In the genomic region with DNA sequence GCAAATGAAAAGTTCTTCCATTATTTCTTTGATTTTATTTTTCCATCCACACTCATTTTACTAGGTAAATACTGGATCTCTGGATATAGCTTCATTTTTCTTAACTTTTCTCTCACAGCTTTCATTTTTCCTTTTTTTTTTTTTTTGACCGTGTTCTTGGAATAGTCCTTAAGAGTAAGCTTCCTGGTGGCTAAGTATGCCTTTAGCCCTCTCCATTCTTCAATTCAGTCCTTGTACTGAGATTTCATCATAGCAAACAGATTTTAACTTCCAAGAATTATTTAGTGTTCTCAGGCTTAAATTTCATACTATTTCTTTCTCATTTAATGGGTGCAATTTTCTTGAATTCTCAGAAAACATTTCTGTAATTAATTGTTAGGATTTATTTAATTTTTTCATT, we compare ENCODE assay signal across 33 cellular contexts.
"Had no signal": no experiment of that assay in that cellular context is flagged by ENCODE, and none has a peak within 500 bp of the region (broad histone marks: within the 10 kb centered on the region; RNA-seq: fewer than 3 reads in every experiment).

No MANE protein-coding gene starts in this region.

- H3K4me3 ChIP-seq: esophagus squamous epithelium had no signal

- ATAC-seq: activated CD4-positive, CD25-positive, alpha-beta regulatory T cell treated with anti-CD3 and anti-CD28 coated beads, Interleukin-2, amount 50 U/mL, for 24 hours; activated CD8-positive, alpha-beta memory T cell treated with anti-CD3 and anti-CD28 coated beads, Interleukin-2, amount 10 ng/mL, durations not matched to agents 7 days and 5 days; activated CD8-positive, alpha-beta T cell treated with anti-CD3 and anti-CD28 coated beads, Interleukin-2, amount 10 ng/mL, durations not matched to agents 7 days and 5 days; activated naive CD4-positive, alpha-beta T cell treated with anti-CD3 and anti-CD28 coated beads, Interleukin-2, amount 50 U/mL, for 72 hours; effector memory CD8-positive, alpha-beta T cell; T-helper 17 cell had no signal

- H3K9me3 ChIP-seq: esophagus squamous epithelium had no signal

- H3K27ac Mint-ChIP-seq: activated B cell treated with CpG ODN at 0.5 μM for 24 hours; activated CD8-positive, alpha-beta memory T cell treated with anti-CD3 and anti-CD28 coated beads, Interleukin-2, amount 10 ng/mL, durations not matched to agents 7 days and 5 days; activated CD8-positive, alpha-beta T cell treated with anti-CD3 and anti-CD28 coated beads, Interleukin-2, amount 10 ng/mL, durations not matched to agents 7 days and 5 days; activated naive CD4-positive, alpha-beta T cell treated with anti-CD3 and anti-CD28 coated beads, Interleukin-2, amount 10 ng/mL, durations not matched to agents 7 days and 5 days; activated naive CD4-positive, alpha-beta T cell treated with anti-CD3 and anti-CD28 coated beads, Interleukin-2, amount 50 U/mL, for 72 hours; activated naive CD8-positive, alpha-beta T cell treated with anti-CD3 and anti-CD28 coated beads, Interleukin-2, amount 10 ng/mL, durations not matched to agents 7 days and 5 days; activated T-helper 1 cell treated with anti-CD3 and anti-CD28 coated beads, Interleukin-12 subunit alpha, Interleukin-12 subunit beta, Interleukin-2, Interleukin-4 antibody, amounts not matched to agents 30 ng/mL and 10 ng/mL and 1 ng/mL, durations not matched to agents 14 hours and 24 hours and 36 hours; effector memory CD8-positive, alpha-beta T cell; T-helper 17 cell; T-helper 2 cell treated with Interferon-gamma antibody and Interleukin-4, amounts not matched to agents 5 μg/mL and 100 μg/mL, for 36 hours had no signal

- H3K4me3 Mint-ChIP-seq: activated B cell treated with CpG ODN at 0.5 μM for 24 hours; activated CD8-positive, alpha-beta memory T cell treated with anti-CD3 and anti-CD28 coated beads, Interleukin-2, amount 10 ng/mL, durations not matched to agents 7 days and 5 days; activated CD8-positive, alpha-beta T cell treated with anti-CD3 and anti-CD28 coated beads, Interleukin-2, amount 10 ng/mL, durations not matched to agents 7 days and 5 days; activated naive CD4-positive, alpha-beta T cell treated with anti-CD3 and anti-CD28 coated beads, Interleukin-2, amount 10 ng/mL, durations not matched to agents 7 days and 5 days; activated naive CD8-positive, alpha-beta T cell treated with anti-CD3 and anti-CD28 coated beads, Interleukin-2, amount 10 ng/mL, durations not matched to agents 7 days and 5 days; activated T-helper 1 cell treated with anti-CD3 and anti-CD28 coated beads, Interleukin-12 subunit alpha, Interleukin-12 subunit beta, Interleukin-2, Interleukin-4 antibody, amounts not matched to agents 30 ng/mL and 10 ng/mL and 1 ng/mL, durations not matched to agents 14 hours and 24 hours and 36 hours; central memory CD8-positive, alpha-beta T cell; effector memory CD8-positive, alpha-beta T cell; T-helper 17 cell; T-helper 2 cell treated with Interferon-gamma antibody and Interleukin-4, amounts not matched to agents 5 μg/mL and 100 μg/mL, for 36 hours had no signal

- H3K27ac ChIP-seq: brain microvascular endothelial cell, epithelial cell of prostate, esophagus squamous epithelium, WERI-Rb-1 had no signal

- H3K36me3 Mint-ChIP-seq: activated CD8-positive, alpha-beta memory T cell treated with anti-CD3 and anti-CD28 coated beads, Interleukin-2, amount 10 ng/mL, durations not matched to agents 7 days and 5 days; activated naive CD4-positive, alpha-beta T cell treated with anti-CD3 and anti-CD28 coated beads, Interleukin-2, amount 10 ng/mL, durations not matched to agents 7 days and 5 days; activated naive CD4-positive, alpha-beta T cell treated with anti-CD3 and anti-CD28 coated beads, Interleukin-2, amount 50 U/mL, for 72 hours had no signal

- H3K9me3 Mint-ChIP-seq: central memory CD8-positive, alpha-beta T cell had no signal

- H3K4me1 Mint-ChIP-seq: activated B cell treated with CpG ODN at 0.5 μM for 24 hours; central memory CD8-positive, alpha-beta T cell; T-helper 17 cell had no signal

- H3K36me3 ChIP-seq: brain microvascular endothelial cell, esophagus squamous epithelium, WERI-Rb-1 had no signal

- H3K27me3 ChIP-seq: brain microvascular endothelial cell, esophagus squamous epithelium had no signal

- DNase-seq: activated B cell treated with CpG ODN at 0.5 μM for 24 hours; activated CD4-positive, alpha-beta T cell treated with anti-CD3 and anti-CD28 coated beads for 48 hours; activated CD4-positive, alpha-beta T cell treated with anti-CD3 and anti-CD28 coated beads, Interleukin-2, amount 50 U/mL, for 1 hour; activated CD4-positive, alpha-beta T cell treated with anti-CD3 and anti-CD28 coated beads, Interleukin-2, amount 50 U/mL, for 48 hours; activated CD8-positive, alpha-beta memory T cell treated with anti-CD3 and anti-CD28 coated beads, Interleukin-2, amount 10 ng/mL, durations not matched to agents 7 days and 5 days; activated CD8-positive, alpha-beta memory T cell treated with anti-CD3 and anti-CD28 coated beads, Interleukin-2, amount 50 U/mL, for 4 hours; activated CD8-positive, alpha-beta T cell treated with anti-CD3 and anti-CD28 coated beads, Interleukin-2, amount 10 ng/mL, durations not matched to agents 7 days and 5 days; activated gamma-delta T cell; activated naive CD4-positive, alpha-beta T cell; activated naive CD4-positive, alpha-beta T cell treated with anti-CD3 and anti-CD28 coated beads, Interleukin-2, amount 10 ng/mL, durations not matched to agents 7 days and 5 days; activated naive CD8-positive, alpha-beta T cell treated with anti-CD3 and anti-CD28 coated beads, Interleukin-2, amount 10 ng/mL, durations not matched to agents 7 days and 5 days; activated T-cell treated with anti-CD3 and anti-CD28 coated beads, Interleukin-2, amount 50 U/mL, for 1 hour; activated T-cell treated with anti-CD3 and anti-CD28 coated beads, Interleukin-2, amount 50 U/mL, for 48 hours; amniotic stem cell; anterior cingulate cortex; brain microvascular endothelial cell; cortex of kidney; dermis blood vessel endothelial cell; effector CD4-positive, alpha-beta T cell; effector memory CD8-positive, alpha-beta T cell; esophagus squamous epithelium; foreskin fibroblast; glutamatergic neuron; T-helper 1 cell; T-helper 17 cell; T1000; WERI-Rb-1 had no signal

- H3K27me3 Mint-ChIP-seq: activated B cell treated with CpG ODN at 0.5 μM for 24 hours; activated naive CD4-positive, alpha-beta T cell treated with anti-CD3 and anti-CD28 coated beads, Interleukin-2, amount 10 ng/mL, durations not matched to agents 7 days and 5 days had no signal
